ENCODE assay signal across 1 cellular context in genomic region chr18:45967007-45967706, GRCh38.
TF ChIP-seq lines count a peak whose summit lies in the region.

A gene with protein sequence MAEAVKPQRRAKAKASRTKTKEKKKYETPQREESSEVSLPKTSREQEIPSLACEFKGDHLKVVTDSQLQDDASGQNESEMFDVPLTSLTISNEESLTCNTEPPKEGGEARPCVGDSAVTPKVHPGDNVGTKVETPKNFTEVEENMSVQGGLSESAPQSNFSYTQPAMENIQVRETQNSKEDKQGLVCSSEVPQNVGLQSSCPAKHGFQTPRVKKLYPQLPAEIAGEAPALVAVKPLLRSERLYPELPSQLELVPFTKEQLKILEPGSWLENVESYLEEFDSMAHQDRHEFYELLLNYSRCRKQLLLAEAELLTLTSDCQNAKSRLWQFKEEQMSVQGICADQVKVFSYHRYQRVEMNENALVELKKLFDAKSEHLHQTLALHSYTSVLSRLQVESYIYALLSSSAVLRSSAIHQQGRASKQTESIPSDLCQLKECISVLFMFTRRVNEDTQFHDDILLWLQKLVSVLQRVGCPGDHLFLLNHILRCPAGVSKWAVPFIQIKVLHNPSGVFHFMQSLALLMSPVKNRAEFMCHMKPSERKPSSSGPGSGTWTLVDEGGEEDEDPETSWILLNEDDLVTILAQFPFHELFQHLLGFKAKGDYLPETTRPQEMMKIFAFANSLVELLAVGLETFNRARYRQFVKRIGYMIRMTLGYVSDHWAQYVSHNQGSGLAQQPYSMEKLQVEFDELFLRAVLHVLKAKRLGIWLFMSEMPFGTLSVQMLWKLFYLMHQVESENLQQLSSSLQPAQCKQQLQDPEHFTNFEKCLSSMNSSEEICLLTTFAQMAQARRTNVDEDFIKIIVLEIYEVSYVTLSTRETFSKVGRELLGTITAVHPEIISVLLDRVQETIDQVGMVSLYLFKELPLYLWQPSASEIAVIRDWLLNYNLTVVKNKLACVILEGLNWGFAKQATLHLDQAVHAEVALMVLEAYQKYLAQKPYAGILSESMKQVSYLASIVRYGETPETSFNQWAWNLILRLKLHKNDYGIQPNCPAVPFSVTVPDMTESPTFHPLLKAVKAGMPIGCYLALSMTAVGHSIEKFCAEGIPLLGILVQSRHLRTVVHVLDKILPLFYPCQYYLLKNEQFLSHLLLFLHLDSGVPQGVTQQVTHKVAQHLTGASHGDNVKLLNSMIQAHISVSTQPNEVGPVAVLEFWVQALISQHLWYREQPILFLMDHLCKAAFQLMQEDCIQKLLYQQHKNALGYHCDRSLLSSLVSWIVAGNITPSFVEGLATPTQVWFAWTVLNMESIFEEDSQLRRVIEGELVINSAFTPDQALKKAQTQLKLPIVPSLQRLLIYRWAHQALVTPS (N-terminal part only) (minus strand): TSS chr18:45967329. CDS start chr18:45967239, 90 bp downstream.

TF ChIP-seq in K562, 482 proteins besides CTCF, POLR2A, EP300 and RAD21 (continued from another document and continues in another):
- TF ChIP-seq, protein P1, sequence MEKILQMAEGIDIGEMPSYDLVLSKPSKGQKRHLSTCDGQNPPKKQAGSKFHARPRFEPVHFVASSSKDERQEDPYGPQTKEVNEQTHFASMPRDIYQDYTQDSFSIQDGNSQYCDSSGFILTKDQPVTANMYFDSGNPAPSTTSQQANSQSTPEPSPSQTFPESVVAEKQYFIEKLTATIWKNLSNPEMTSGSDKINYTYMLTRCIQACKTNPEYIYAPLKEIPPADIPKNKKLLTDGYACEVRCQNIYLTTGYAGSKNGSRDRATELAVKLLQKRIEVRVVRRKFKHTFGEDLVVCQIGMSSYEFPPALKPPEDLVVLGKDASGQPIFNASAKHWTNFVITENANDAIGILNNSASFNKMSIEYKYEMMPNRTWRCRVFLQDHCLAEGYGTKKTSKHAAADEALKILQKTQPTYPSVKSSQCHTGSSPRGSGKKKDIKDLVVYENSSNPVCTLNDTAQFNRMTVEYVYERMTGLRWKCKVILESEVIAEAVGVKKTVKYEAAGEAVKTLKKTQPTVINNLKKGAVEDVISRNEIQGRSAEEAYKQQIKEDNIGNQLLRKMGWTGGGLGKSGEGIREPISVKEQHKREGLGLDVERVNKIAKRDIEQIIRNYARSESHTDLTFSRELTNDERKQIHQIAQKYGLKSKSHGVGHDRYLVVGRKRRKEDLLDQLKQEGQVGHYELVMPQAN (IDR thresholded peaks at IDR 0.05; ENCODE audit: borderline replicate concordance) = 0 out of 2 replicates have a peak, but pooled peaks have one; percentile 33
- TF ChIP-seq NRF1 (conservative IDR thresholded peaks at IDR 0.05 in 1 of 2, IDR thresholded peaks at IDR 0.05 in 1 of 2) = peak; percentile 75 to 78
- peak; percentile 38; the same call in 1 of the 2 replicates for TF ChIP-seq ATF3 (IDR thresholded peaks at IDR 0.05)
- no peak for TF ChIP-seq ATF3 (CRISPR knock-in tag; conservative IDR thresholded peaks at IDR 0.05)
- TF ChIP-seq CXXC5 (CRISPR knock-in tag; IDR thresholded peaks at IDR 0.05) = peak; percentile 78
- TF ChIP-seq KLF16 (IDR thresholded peaks at IDR 0.05) = peak; percentile 69; the same call in 1 of the 2 replicates
- TF ChIP-seq FOXK2 (conservative IDR thresholded peaks at IDR 0.05 in 1 of 2, IDR thresholded peaks at IDR 0.05 in 1 of 2; ENCODE audit: low read depth in 2 of 2) = peak; percentile 39 to 40; a peak in 2 of 4 replicates
- TF ChIP-seq RBFOX2 (IDR thresholded peaks at IDR 0.05; ENCODE audit: low read depth, low read length) = peak; percentile 79
- no peak for TF ChIP-seq ARHGAP35 (IDR thresholded peaks at IDR 0.05; ENCODE audit: partially characterized antibody)
- TF ChIP-seq PRDM10 (IDR thresholded peaks at IDR 0.05; ENCODE audit: partially characterized antibody) = peak; percentile 93
- TF ChIP-seq NR2C1 (IDR thresholded peaks at IDR 0.05) = peak; percentile 17; the same call in 1 of the 2 replicates
- TF ChIP-seq NR2C1 (tag; IDR thresholded peaks at IDR 0.05) = no peak
- no peak for TF ChIP-seq NFE2L1 (tag; IDR thresholded peaks at IDR 0.05; ENCODE audit: borderline replicate concordance, low read depth)
- peak in 2 of 3 experiments; percentile 44 to 62 for TF ChIP-seq YY1 (IDR thresholded peaks at IDR 0.05; ENCODE audit: borderline replicate concordance in 1 of 3, control insufficient read depth in 1 of 3, extremely low read depth in 1 of 3, insufficient read depth in 3 of 3, insufficient read length in 1 of 3, insufficient replicate concordance in 2 of 3, low read depth in 1 of 3, low read length in 2 of 3)
- TF ChIP-seq VEZF1 (CRISPR knock-in tag; IDR thresholded peaks at IDR 0.05) = peak; percentile 49
- TF ChIP-seq POLR2G (IDR thresholded peaks at IDR 0.05; ENCODE audit: low read depth, low read length) = peak; percentile 85
- TF ChIP-seq NR2C2 (CRISPR knock-in tag; IDR thresholded peaks at IDR 0.05) = no peak
- TF ChIP-seq NR2C2 (tag; IDR thresholded peaks at IDR 0.05) = no peak
- TF ChIP-seq, protein P2, sequence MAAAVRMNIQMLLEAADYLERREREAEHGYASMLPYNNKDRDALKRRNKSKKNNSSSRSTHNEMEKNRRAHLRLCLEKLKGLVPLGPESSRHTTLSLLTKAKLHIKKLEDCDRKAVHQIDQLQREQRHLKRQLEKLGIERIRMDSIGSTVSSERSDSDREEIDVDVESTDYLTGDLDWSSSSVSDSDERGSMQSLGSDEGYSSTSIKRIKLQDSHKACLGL (CRISPR knock-in tag; IDR thresholded peaks at IDR 0.05; ENCODE audit: borderline replicate concordance, poor library complexity, severe bottlenecking) = no peak
- TF ChIP-seq MBD2 (IDR thresholded peaks at IDR 0.05; ENCODE audit: borderline replicate concordance, low read depth) = peak; percentile 63; the same call in 1 of the 2 replicates
- TF ChIP-seq EP400 (IDR thresholded peaks at IDR 0.05) = peak; percentile 51
- TF ChIP-seq CREM (IDR thresholded peaks at IDR 0.05; ENCODE audit: low read depth) = peak; percentile 76
- no peak for TF ChIP-seq STAT6 (CRISPR knock-in tag; IDR thresholded peaks at IDR 0.05)
- no peak for TF ChIP-seq RREB1 (CRISPR knock-in tag; IDR thresholded peaks at IDR 0.05)
- TF ChIP-seq, protein P3, sequence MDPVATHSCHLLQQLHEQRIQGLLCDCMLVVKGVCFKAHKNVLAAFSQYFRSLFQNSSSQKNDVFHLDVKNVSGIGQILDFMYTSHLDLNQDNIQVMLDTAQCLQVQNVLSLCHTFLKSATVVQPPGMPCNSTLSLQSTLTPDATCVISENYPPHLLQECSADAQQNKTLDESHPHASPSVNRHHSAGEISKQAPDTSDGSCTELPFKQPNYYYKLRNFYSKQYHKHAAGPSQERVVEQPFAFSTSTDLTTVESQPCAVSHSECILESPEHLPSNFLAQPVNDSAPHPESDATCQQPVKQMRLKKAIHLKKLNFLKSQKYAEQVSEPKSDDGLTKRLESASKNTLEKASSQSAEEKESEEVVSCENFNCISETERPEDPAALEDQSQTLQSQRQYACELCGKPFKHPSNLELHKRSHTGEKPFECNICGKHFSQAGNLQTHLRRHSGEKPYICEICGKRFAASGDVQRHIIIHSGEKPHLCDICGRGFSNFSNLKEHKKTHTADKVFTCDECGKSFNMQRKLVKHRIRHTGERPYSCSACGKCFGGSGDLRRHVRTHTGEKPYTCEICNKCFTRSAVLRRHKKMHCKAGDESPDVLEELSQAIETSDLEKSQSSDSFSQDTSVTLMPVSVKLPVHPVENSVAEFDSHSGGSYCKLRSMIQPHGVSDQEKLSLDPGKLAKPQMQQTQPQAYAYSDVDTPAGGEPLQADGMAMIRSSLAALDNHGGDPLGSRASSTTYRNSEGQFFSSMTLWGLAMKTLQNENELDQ (CRISPR knock-in tag; IDR thresholded peaks at IDR 0.05; ENCODE audit: borderline replicate concordance) = no peak
- peak; percentile 41 for TF ChIP-seq CCNT2 (IDR thresholded peaks at IDR 0.05; ENCODE audit: borderline replicate concordance, extremely low read depth, insufficient read length, low read depth, low read length)
